Comparison of ENCODE assay signal across 25 cellular contexts in the genomic region with DNA sequence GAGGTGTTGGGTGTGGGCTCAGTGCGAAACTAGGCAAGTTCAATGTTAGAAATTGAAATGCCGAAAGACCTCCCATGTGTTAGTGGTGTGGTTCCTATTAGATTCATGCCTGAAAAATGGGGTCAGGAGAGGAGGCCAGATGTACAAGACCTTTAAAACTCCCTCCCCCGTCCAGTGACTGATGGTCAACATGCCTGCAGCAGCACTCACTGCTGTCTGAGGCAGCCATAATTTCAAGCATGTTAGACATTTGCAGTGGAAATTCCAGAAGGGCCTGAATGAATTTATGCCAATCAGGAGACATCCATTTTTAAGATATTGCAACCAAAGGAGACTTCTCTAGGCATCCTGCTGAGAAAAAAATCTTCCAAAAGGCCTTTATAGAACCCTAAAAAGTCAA.
"Had no signal": no experiment of that assay in that cellular context is flagged by ENCODE, and none has a peak within 500 bp of the region (broad histone marks: within the 10 kb centered on the region; RNA-seq: fewer than 3 reads in every experiment).

No MANE protein-coding gene starts in this region.

- H3K27ac Mint-ChIP-seq: dendritic cell treated with granulocyte-macrophage colony-stimulating factor and Interleukin-4, amounts not matched to agents 40 ng/mL and 50 ng/mL, for 4 days; effector memory CD8-positive, alpha-beta T cell; endodermal cell had no signal

- H3K4me3 ChIP-seq: colonic mucosa, coronary artery, dorsolateral prefrontal cortex, esophagus muscularis mucosa, esophagus squamous epithelium, gastrocnemius medialis, gastroesophageal sphincter, heart left ventricle, heart right ventricle had no signal

- H3K4me1 Mint-ChIP-seq: endodermal cell had no signal

- H3K36me3 ChIP-seq: colonic mucosa, esophagus muscularis mucosa, esophagus squamous epithelium, gastrocnemius medialis, gastroesophageal sphincter, heart left ventricle, heart right ventricle had no signal

- H3K27me3 ChIP-seq: colonic mucosa, dorsolateral prefrontal cortex, esophagus muscularis mucosa, esophagus squamous epithelium, foreskin keratinocyte, gastrocnemius medialis, gastroesophageal sphincter, heart left ventricle, heart right ventricle had no signal

- H3K4me1 ChIP-seq: colonic mucosa, esophagus muscularis mucosa, esophagus squamous epithelium, foreskin keratinocyte, gastrocnemius medialis, heart left ventricle, heart right ventricle had no signal

- H3K27ac ChIP-seq: colonic mucosa, coronary artery, dorsolateral prefrontal cortex, epithelial cell of prostate, esophagus muscularis mucosa, esophagus squamous epithelium, foreskin keratinocyte, gastrocnemius medialis, gastroesophageal sphincter, heart left ventricle, heart right ventricle had no signal

- H3K4me3 Mint-ChIP-seq: dendritic cell treated with granulocyte-macrophage colony-stimulating factor and Interleukin-4, amounts not matched to agents 40 ng/mL and 50 ng/mL, for 4 days; effector memory CD8-positive, alpha-beta T cell; endodermal cell had no signal

- DNase-seq: colonic mucosa; cortex of kidney; dermis blood vessel endothelial cell; dorsolateral prefrontal cortex; effector CD4-positive, alpha-beta T cell; effector CD8-positive, alpha-beta T cell; effector memory CD4-positive, alpha-beta T cell; effector memory CD8-positive, alpha-beta T cell; endodermal cell; erythroblast; esophagus squamous epithelium; foreskin fibroblast; foreskin keratinocyte; foreskin melanocyte; gastrocnemius medialis; glutamatergic neuron; head of caudate nucleus; heart left ventricle; heart right ventricle had no signal

- H3K9me3 ChIP-seq: colonic mucosa, esophagus muscularis mucosa, esophagus squamous epithelium, gastrocnemius medialis, gastroesophageal sphincter, heart left ventricle, heart right ventricle had no signal

- ATAC-seq: effector memory CD8-positive, alpha-beta T cell; esophagus mucosa; foreskin keratinocyte; gastrocnemius medialis; gastroesophageal sphincter; heart left ventricle; heart right ventricle had no signal

- H3K27me3 Mint-ChIP-seq: dendritic cell treated with granulocyte-macrophage colony-stimulating factor and Interleukin-4, amounts not matched to agents 40 ng/mL and 50 ng/mL, for 4 days; effector memory CD8-positive, alpha-beta T cell had no signal
